In the genomic region with DNA sequence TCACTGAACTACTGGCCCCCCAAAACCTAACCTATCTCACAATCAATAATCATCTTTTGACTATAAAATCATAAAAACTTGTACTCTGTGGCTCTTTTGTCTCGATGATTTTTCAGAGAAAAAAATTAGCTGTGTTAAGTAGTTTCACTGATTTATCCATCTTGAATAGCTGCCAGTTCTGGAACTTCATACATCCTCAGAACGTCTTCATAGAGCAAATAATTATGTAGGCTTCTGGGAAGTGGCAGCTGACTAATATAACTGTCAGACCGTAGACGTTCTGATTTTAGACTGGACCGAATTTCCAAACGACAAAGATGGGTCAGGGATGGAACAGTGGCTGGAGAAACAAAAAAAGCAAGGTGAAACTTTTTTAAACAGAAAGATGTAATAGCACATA, we compare ENCODE assay signal across 20 cellular contexts.
DNase-seq lines count a peak whose midpoint lies in the region; ATAC-seq and TF ChIP-seq lines count a peak whose summit lies in the region.
"Had no signal": no experiment of that assay in that cellular context is flagged by ENCODE, and none has a peak within 500 bp of the region (broad histone marks: within the 10 kb centered on the region; RNA-seq: fewer than 3 reads in every experiment).

No MANE protein-coding gene starts in this region.

- H3K27me3 ChIP-seq in endodermal cell (ENCODE audit: control insufficient read depth, insufficient read depth, low read length, poor library complexity, severe bottlenecking), result no peaks in the 10 kb centered on the region

- DNase-seq in GM04504 (ENCODE audit: low read depth) (peak; percentile 9), amniotic epithelial cell (ENCODE audit: low read depth) (peak; percentile 31), fibroblast of pulmonary artery (ENCODE audit: low read depth) (peak; percentile 20), skeletal muscle cell (ENCODE audit: low read depth) (peak; percentile 13), endodermal cell (no peak), left ventricle myocardium superior (no peak), cerebellar cortex (ENCODE audit: low spot score) (no peak), epidermal melanocyte (ENCODE audit: insufficient read length, low spot score) (no peak)
- DNase-seq: C1 segment of cervical spinal cord; CD8-positive, alpha-beta memory T cell; KG1; MV-4-11; NCI-H1417 treated with DMSO at 0.1 percent for 48 hours; NCI-H187 treated with DMSO at 0.1 percent for 48 hours; NCI-H226; NCI-H524 treated with DMSO at 0.1 percent for 48 hours; PC-9 had no signal

- H3K36me3 Mint-ChIP-seq in endodermal cell (ENCODE audit: low read depth), result peaks cover 21% of the 10 kb centered on the region

- H3K27me3 Mint-ChIP-seq in endodermal cell (ENCODE audit: insufficient read depth), result no peaks in the 10 kb centered on the region
- H3K27me3 Mint-ChIP-seq: CD8-positive, alpha-beta memory T cell had no signal

- intact Hi-C loops in left ventricle myocardium superior (cut with micrococcal nuclease), result no loop called here

- no peaks in the 10 kb centered on the region for H3K4me1 Mint-ChIP-seq in endodermal cell

- H3K9me3 Mint-ChIP-seq in endodermal cell, result peaks cover 9% of the 10 kb centered on the region

- no peak overlapping the region for H3K4me3 Mint-ChIP-seq in endodermal cell
- H3K4me3 Mint-ChIP-seq: CD8-positive, alpha-beta memory T cell had no signal

- H3K9ac ChIP-seq in endodermal cell (ENCODE audit: extremely low read depth, low read length, poor library complexity, severe bottlenecking), result no peak overlapping the region

- TF ChIP-seq CTCF in fibroblast of pulmonary artery (IDR thresholded peaks at IDR 0.05; ENCODE audit: low read length, missing control alignments) (no peak), endodermal cell (conservative IDR thresholded peaks at IDR 0.05) (no peak)

- no peak overlapping the region for H3K4me3 ChIP-seq in fibroblast of pulmonary artery (replicated peaks; ENCODE audit: low read depth, low read length)
- H3K4me3 ChIP-seq in skeletal muscle cell (ENCODE audit: low read depth, low read length), result no peak overlapping the region
- H3K4me3 ChIP-seq in endodermal cell (ENCODE audit: low read length), result no peak overlapping the region
- H3K4me3 ChIP-seq: A549, PC-9 had no signal

- H3K36me3 ChIP-seq in endodermal cell (ENCODE audit: control insufficient read depth, insufficient read depth, low read length), result no peaks in the 10 kb centered on the region

- no peaks in the 10 kb centered on the region for H3K9me3 ChIP-seq in endodermal cell (ENCODE audit: control insufficient read depth, low read length)
- H3K9me3 ChIP-seq: A549 had no signal

- no peak overlapping the region for H3K27ac ChIP-seq in endodermal cell (ENCODE audit: low read depth, low read length)
- H3K27ac ChIP-seq: A549, PC-9, RWPE1 had no signal

- 92 to 96% methylated on average over 4 to 6 of the region's 6 CpGs for WGBS in endodermal cell (ENCODE audit: insufficient coverage in 1 of 2, insufficient read length in 1 of 2), 2 experiments

- no peak for ATAC-seq in left ventricle myocardium superior
- ATAC-seq: A549, HepG2 had no signal

- no peak overlapping the region for H3K27ac Mint-ChIP-seq in endodermal cell

- no peaks in the 10 kb centered on the region for H3K4me1 ChIP-seq in endodermal cell (ENCODE audit: control insufficient read depth, insufficient read depth, low read length)
- H3K4me1 ChIP-seq: A549 had no signal

Comparison
In these comparisons a context has a peak if more than half of its experiments do, and no peak if none do; other contexts are left out.
1. DNase-seq: peak in GM04504 (single experiment), amniotic epithelial cell (single experiment), fibroblast of pulmonary artery (single experiment) and skeletal muscle cell (single experiment); none in endodermal cell (single experiment), left ventricle myocardium superior (single experiment), cerebellar cortex (single experiment) and epidermal melanocyte (single experiment).